ENCODE assay signal across 19 cellular contexts in genomic region chr18:22883189-22883588, GRCh38.
"Had no signal": no experiment of that assay in that cellular context is flagged by ENCODE, and none has a peak within 500 bp of the region (broad histone marks: within the 10 kb centered on the region; RNA-seq: fewer than 3 reads in every experiment).

No MANE protein-coding gene starts in this region.

- H3K27ac ChIP-seq: epithelial cell of prostate, esophagus muscularis mucosa, gastroesophageal sphincter, ovary, prostate gland, right lobe of liver, tibial artery, upper lobe of left lung had no signal

- H3K9me3 ChIP-seq: esophagus muscularis mucosa, mucosa of descending colon, ovary, prostate gland, right lobe of liver, tibial artery, upper lobe of left lung, uterus had no signal

- H3K4me3 ChIP-seq: esophagus muscularis mucosa, gastroesophageal sphincter, mucosa of descending colon, ovary, prostate gland, right lobe of liver, tibial artery, upper lobe of left lung, uterus had no signal

- ATAC-seq: gastroesophageal sphincter; left lobe of liver; mucosa of descending colon; naive thymus-derived CD8-positive, alpha-beta T cell; right lobe of liver; stimulated activated memory B cell treated with anti-CD40 and anti-IgM and Interleukin-4, amounts not matched to agents 10 μg/mL and 1 μg/mL and 100 μg/mL, for 72 hours had no signal

- DNase-seq: effector memory CD4-positive, alpha-beta T cell; glutamatergic neuron; kidney glomerular epithelial cell; mucosa of descending colon; naive thymus-derived CD8-positive, alpha-beta T cell; nucleus accumbens; ovary; retina; right lobe of liver; stimulated activated CD4-positive, alpha-beta T cell treated with anti-CD3 and anti-CD28 coated beads, Interleukin-4, amount 100 ng/mL, for 1 hour; tibial artery; upper lobe of left lung; uterus had no signal

- H3K27me3 ChIP-seq: esophagus muscularis mucosa, gastroesophageal sphincter, ovary, right lobe of liver, tibial artery, upper lobe of left lung, uterus had no signal

- H3K36me3 ChIP-seq: esophagus muscularis mucosa, gastroesophageal sphincter, ovary, prostate gland, right lobe of liver, tibial artery, upper lobe of left lung, uterus had no signal

- H3K4me1 ChIP-seq: prostate gland, right lobe of liver, tibial artery, upper lobe of left lung, uterus had no signal
